13 cellular contexts compared by ENCODE assay signal in genomic region chr21:29082416-29082815, GRCh38.
"Had no signal": no experiment of that assay in that cellular context is flagged by ENCODE, and none has a peak within 500 bp of the region (broad histone marks: within the 10 kb centered on the region; RNA-seq: fewer than 3 reads in every experiment).

No MANE protein-coding gene starts in this region.

- H3K27ac ChIP-seq: adrenal gland, esophagus muscularis mucosa had no signal

- H3K4me3 ChIP-seq: adrenal gland, esophagus muscularis mucosa had no signal

- DNase-seq: activated CD4-positive, alpha-beta memory T cell treated with anti-CD3 and anti-CD28 coated beads for 36 hours; activated T-cell treated with anti-CD3 and anti-CD28 coated beads, Interleukin-2, amount 50 U/mL, for 24 hours; adrenal gland; kidney; left ventricle myocardium superior; occipital lobe; right cardiac atrium; small intestine; stimulated activated CD4-positive, alpha-beta T cell treated with anti-CD3 and anti-CD28 coated beads, Interleukin-4, amount 100 ng/mL, for 4 hours; stimulated activated naive CD8-positive, alpha-beta T cell treated with anti-CD3 and anti-CD28 coated beads, Interleukin-15, Interleukin-2, amounts not matched to agents 100 U/mL and 50 U/mL, for 24 hours; T-helper 1 cell; T1000 had no signal

- H3K27me3 ChIP-seq: adrenal gland, esophagus muscularis mucosa had no signal

- FAIRE-seq: kidney, small intestine had no signal

- H3K9me3 ChIP-seq: adrenal gland, esophagus muscularis mucosa had no signal

- H3K36me3 ChIP-seq: adrenal gland had no signal

- ATAC-seq: left ventricle myocardium superior; stimulated activated naive CD8-positive, alpha-beta T cell treated with anti-CD3 and anti-CD28 coated beads, Interleukin-15, Interleukin-2, amounts not matched to agents 100 U/mL and 50 U/mL, for 24 hours had no signal
